21 cellular contexts compared by ENCODE assay signal in genomic region chr7:91837397-91838070, GRCh38.
"Had no signal": no experiment of that assay in that cellular context is flagged by ENCODE, and none has a peak within 500 bp of the region (broad histone marks: within the 10 kb centered on the region; RNA-seq: fewer than 3 reads in every experiment).

No MANE protein-coding gene starts in this region.

- H3K27ac Mint-ChIP-seq: activated B cell treated with CpG ODN at 0.5 μM for 24 hours; activated CD8-positive, alpha-beta T cell treated with anti-CD3 and anti-CD28 coated beads for 36 hours; activated naive CD8-positive, alpha-beta T cell treated with anti-CD3 and anti-CD28 coated beads, Interleukin-2, amount 10 ng/mL, durations not matched to agents 7 days and 5 days; activated T-cell treated with anti-CD3 and anti-CD28 coated beads, Interleukin-2, amount 50 U/mL, for 24 hours; activated T-helper 2 cell treated with anti-CD3 and anti-CD28 coated beads, Interferon-gamma antibody, Interleukin-2, Interleukin-4, amounts not matched to agents 10 μg/mL and 5 μg/mL and 100 μg/mL, durations not matched to agents 14 hours and 24 hours and 36 hours; nephron progenitor cell; T-cell; type B pancreatic cell had no signal

- H3K27me3 Mint-ChIP-seq: activated B cell treated with CpG ODN at 0.5 μM for 24 hours; activated CD8-positive, alpha-beta T cell treated with anti-CD3 and anti-CD28 coated beads for 36 hours; activated naive CD8-positive, alpha-beta T cell treated with anti-CD3 and anti-CD28 coated beads, Interleukin-2, amount 10 ng/mL, durations not matched to agents 7 days and 5 days; activated T-cell treated with anti-CD3 and anti-CD28 coated beads, Interleukin-2, amount 50 U/mL, for 24 hours; T-cell; type B pancreatic cell had no signal

- H3K27ac ChIP-seq: body of pancreas, dorsolateral prefrontal cortex, epithelial cell of prostate, foreskin keratinocyte, stomach had no signal

- H3K36me3 ChIP-seq: stomach had no signal

- H3K4me3 Mint-ChIP-seq: activated B cell treated with CpG ODN at 0.5 μM for 24 hours; activated CD8-positive, alpha-beta T cell treated with anti-CD3 and anti-CD28 coated beads for 36 hours; activated naive CD8-positive, alpha-beta T cell treated with anti-CD3 and anti-CD28 coated beads, Interleukin-2, amount 10 ng/mL, durations not matched to agents 7 days and 5 days; activated T-cell treated with anti-CD3 and anti-CD28 coated beads, Interleukin-2, amount 50 U/mL, for 24 hours; nephron progenitor cell; T-cell; type B pancreatic cell had no signal

- DNase-seq: activated B cell treated with CpG ODN at 0.5 μM for 24 hours; activated CD4-positive, alpha-beta T cell treated with anti-CD3 and anti-CD28 coated beads for 48 hours; activated CD8-positive, alpha-beta T cell treated with anti-CD3 and anti-CD28 coated beads for 36 hours; activated naive CD4-positive, alpha-beta T cell treated with Interleukin-2 at 50 U/mL for 16 hours; activated naive CD8-positive, alpha-beta T cell treated with anti-CD3 and anti-CD28 coated beads, Interleukin-2, amount 10 ng/mL, durations not matched to agents 7 days and 5 days; activated T-cell treated with anti-CD3 and anti-CD28 coated beads, Interleukin-2, amount 50 U/mL, for 24 hours; body of pancreas; central memory CD4-positive, alpha-beta T cell; foreskin keratinocyte; islet precursor cell; midbrain; nephron progenitor cell; retina; stimulated activated CD4-positive, alpha-beta T cell treated with anti-CD3 and anti-CD28 coated beads, Interleukin-2, amount 100 ng/mL, for 24 hours; stomach; T-cell had no signal

- ATAC-seq: activated CD8-positive, alpha-beta T cell treated with anti-CD3 and anti-CD28 coated beads for 36 hours; body of pancreas; foreskin keratinocyte; T-cell had no signal

- H3K27me3 ChIP-seq: body of pancreas, dorsolateral prefrontal cortex, foreskin keratinocyte, stomach had no signal

- H3K4me3 ChIP-seq: body of pancreas, dorsolateral prefrontal cortex, stomach had no signal

- H3K4me1 ChIP-seq: body of pancreas had no signal

- H3K4me1 Mint-ChIP-seq: activated B cell treated with CpG ODN at 0.5 μM for 24 hours, nephron progenitor cell, T-cell had no signal

- FAIRE-seq: colon had no signal

- H3K9me3 Mint-ChIP-seq: activated T-helper 2 cell treated with anti-CD3 and anti-CD28 coated beads, Interferon-gamma antibody, Interleukin-2, Interleukin-4, amounts not matched to agents 10 μg/mL and 5 μg/mL and 100 μg/mL, durations not matched to agents 14 hours and 24 hours and 36 hours; type B pancreatic cell had no signal
